Comparison of ENCODE assay signal across 9 cellular contexts in the genomic region with DNA sequence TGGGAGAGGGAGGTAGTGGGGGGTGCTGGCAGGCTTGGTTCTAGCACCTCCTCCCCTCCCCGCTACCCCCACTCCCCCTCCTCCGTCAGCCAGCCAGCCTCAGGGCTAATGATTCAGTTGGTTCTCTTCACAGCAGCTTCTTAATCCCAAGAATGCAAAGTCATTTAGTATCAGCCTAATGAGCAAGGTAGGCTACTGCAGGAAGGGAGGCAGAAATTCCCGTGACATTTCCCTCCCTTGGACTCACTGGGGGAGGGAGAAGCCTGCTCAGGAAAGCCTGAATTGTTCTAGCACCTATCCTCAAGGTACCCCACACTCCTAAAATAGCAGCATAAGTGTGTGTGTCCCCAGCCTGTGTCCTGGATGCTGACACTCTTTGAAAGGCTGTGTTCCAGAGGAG. TPM values are rescaled to one million over a fixed set of nuclear protein-coding genes. Genes with fewer than 3 reads are reported as not detected.
DNase-seq lines count a peak whose midpoint lies in the region; ATAC-seq and TF ChIP-seq lines count a peak whose summit lies in the region.
"Had no signal": no experiment of that assay in that cellular context is flagged by ENCODE, and none has a peak within 500 bp of the region (broad histone marks: within the 10 kb centered on the region; RNA-seq: fewer than 3 reads in every experiment).

No MANE protein-coding gene starts in this region.

- peaks cover 91% of the 10 kb centered on the region for H3K79me2 ChIP-seq in Loucy (ENCODE audit: insufficient read depth, low read length)

- H3K27me3 ChIP-seq in Loucy (ENCODE audit: insufficient read depth, low read length, poor library complexity, severe bottlenecking), result no peaks in the 10 kb centered on the region

- no peak for TF ChIP-seq CTCF in Loucy (conservative IDR thresholded peaks at IDR 0.05; ENCODE audit: low read length)
- no peak for TF ChIP-seq CTCF in mesothelial cell of epicardium (IDR thresholded peaks at IDR 0.05; ENCODE audit: unreplicated experiment)

- peaks cover 39 to 51% of the 10 kb centered on the region in 2 donors for H3K4me1 Mint-ChIP-seq in effector memory CD8-positive, alpha-beta T cell (ENCODE audit: low read depth in 2 of 2)
- peaks cover 31% of the 10 kb centered on the region for H3K4me1 Mint-ChIP-seq in mesothelial cell of epicardium

- H3K9me3 ChIP-seq in Loucy (ENCODE audit: insufficient read depth, low read depth, low read length), result no peaks in the 10 kb centered on the region

- H2AFZ ChIP-seq in Loucy (ENCODE audit: low read length), result no peak overlapping the region

- H3K9ac ChIP-seq in Loucy (ENCODE audit: low read depth, low read length, poor library complexity, severe bottlenecking), result peak overlapping the region; percentile 46

- peaks cover 6% of the 10 kb centered on the region for H3K36me3 Mint-ChIP-seq in effector memory CD8-positive, alpha-beta T cell (ENCODE audit: insufficient read depth)
- no peaks in the 10 kb centered on the region for H3K36me3 Mint-ChIP-seq in mesothelial cell of epicardium

- DNase-seq in ELR (ENCODE audit: low read depth) (peak; percentile 60), mesothelial cell of epicardium (ENCODE audit: low spot score in 2 of 2, unreplicated experiment in 2 of 2) (peak; percentile 40 to 52), NCI-H1694 treated with DMSO at 0.1 percent for 48 hours (lab: John Stamatoyannopoulos, UW) (no peak), NCI-H187 treated with DMSO at 0.1 percent for 48 hours (lab: John Stamatoyannopoulos, UW) (no peak)
- no peak for DNase-seq in effector memory CD8-positive, alpha-beta T cell
- DNase-seq: GOT3 had no signal

- no peaks in the 10 kb centered on the region for H3K9me3 Mint-ChIP-seq in effector memory CD8-positive, alpha-beta T cell
- H3K9me3 Mint-ChIP-seq in mesothelial cell of epicardium, result no peaks in the 10 kb centered on the region

- no peak for ATAC-seq in effector memory CD8-positive, alpha-beta T cell (replicated peaks)
- ATAC-seq in GM19452 (IDR thresholded peaks at IDR 0.05; ENCODE audit: unreplicated experiment) (no peak), HG03135 (IDR thresholded peaks at IDR 0.05; ENCODE audit: unreplicated experiment) (no peak)

- peak overlapping the region; percentile 45 for H3K4me2 ChIP-seq in Loucy (ENCODE audit: low read depth, low read length, poor library complexity, severe bottlenecking)

- no peaks in the 10 kb centered on the region for H3K36me3 ChIP-seq in Loucy (ENCODE audit: insufficient read depth, low read length)

- H3K4me3 ChIP-seq in Loucy (ENCODE audit: low read length, poor library complexity, severe bottlenecking), result no peak overlapping the region

- no peaks in the 10 kb centered on the region for H3K9me2 ChIP-seq in Loucy (replicated peaks; ENCODE audit: low read depth, low read length)

- H3K27ac Mint-ChIP-seq in effector memory CD8-positive, alpha-beta T cell, result peak overlapping the region; percentile 83 to 92
- H3K27ac Mint-ChIP-seq in mesothelial cell of epicardium, result peak overlapping the region; percentile 64

- H3K4me3 Mint-ChIP-seq in effector memory CD8-positive, alpha-beta T cell, result no peak overlapping the region
- H3K4me3 Mint-ChIP-seq in mesothelial cell of epicardium, result no peak overlapping the region

- H3F3A ChIP-seq in Loucy (ENCODE audit: low read depth), result no peaks in the 10 kb centered on the region

- H4K20me1 ChIP-seq in Loucy (ENCODE audit: insufficient read depth, low read length, poor library complexity, severe bottlenecking), result peaks cover 31% of the 10 kb centered on the region

- peaks cover 32% of the 10 kb centered on the region for H3K4me1 ChIP-seq in Loucy (ENCODE audit: insufficient read depth, low read length, poor library complexity, severe bottlenecking)

- no peaks in the 10 kb centered on the region for H3K27me3 Mint-ChIP-seq in effector memory CD8-positive, alpha-beta T cell
- no peaks in the 10 kb centered on the region for H3K27me3 Mint-ChIP-seq in mesothelial cell of epicardium (ENCODE audit: low read depth)

RNA-seq across cellular contexts. Expression of a gene that starts 29.8 kb away (rescaled TPM):
- total RNA-seq in mesothelial cell of epicardium, result 23.2 to 30.5 TPM (median 27.5 TPM) in 3 replicates

Comparison
In these comparisons a context has a peak if more than half of its experiments do, and no peak if none do; other contexts are left out.
1. DNase-seq: peak in ELR (single experiment) and mesothelial cell of epicardium (2 of 2); none in effector memory CD8-positive, alpha-beta T cell (0 of 3), NCI-H1694 treated with DMSO at 0.1 percent for 48 hours (single experiment) and NCI-H187 treated with DMSO at 0.1 percent for 48 hours (single experiment).